Comparison of ENCODE assay signal across 13 cellular contexts in the genomic region with DNA sequence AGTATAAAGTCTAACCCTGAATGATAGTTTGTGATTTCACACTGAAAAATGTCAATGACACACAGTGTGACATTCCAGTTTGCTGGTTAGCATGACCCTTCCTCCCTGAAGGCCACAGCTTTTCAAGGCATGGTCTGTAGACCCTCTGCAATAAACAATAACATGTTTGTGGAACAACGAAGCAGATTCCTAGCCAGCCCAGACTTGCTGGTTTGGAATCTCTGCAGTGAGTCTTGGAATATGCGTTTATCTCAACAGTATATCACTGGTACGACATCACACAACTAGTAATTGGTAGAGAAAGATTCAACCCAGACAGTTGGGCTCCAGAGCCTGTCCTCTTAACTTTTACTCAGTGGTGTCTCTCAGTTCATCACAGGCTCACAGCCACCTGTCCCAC.
A peak's percentile ranks its signal among the peaks of the same experiment; 100 is the strongest.
DNase-seq lines count a peak whose midpoint lies in the region; ATAC-seq and TF ChIP-seq lines count a peak whose summit lies in the region.
"Had no signal": no experiment of that assay in that cellular context is flagged by ENCODE, and none has a peak within 500 bp of the region (broad histone marks: within the 10 kb centered on the region; RNA-seq: fewer than 3 reads in every experiment).

No MANE protein-coding gene starts in this region.

- peaks cover 53% of the 10 kb centered on the region for H3K4me1 Mint-ChIP-seq in nephron progenitor cell
- no peaks in the 10 kb centered on the region for H3K4me1 Mint-ChIP-seq in stimulated activated memory B cell treated with anti-CD40 and anti-IgM and Interleukin-4, amounts not matched to agents 10 μg/mL and 1 μg/mL and 100 μg/mL, for 72 hours
- H3K4me1 Mint-ChIP-seq: B cell had no signal

- no peaks in the 10 kb centered on the region for H3K9me3 ChIP-seq in RWPE2 (ENCODE audit: severe bottlenecking)
- H3K9me3 ChIP-seq: HAP-1 had no signal

- H3K27me3 ChIP-seq in RWPE2 (ENCODE audit: insufficient read depth, poor library complexity, severe bottlenecking), result no peaks in the 10 kb centered on the region

- DNase-seq in RWPE2 (ENCODE audit: low spot score) (no peak), islet precursor cell (peak; percentile 66), nephron progenitor cell (no peak), NCI-H1694 treated with DMSO at 0.1 percent for 48 hours (lab: John Stamatoyannopoulos, UW) (no peak), NCI-H1417 treated with DMSO at 0.1 percent for 48 hours (lab: John Stamatoyannopoulos, UW) (no peak)
- no peak for DNase-seq in activated T-cell treated with anti-CD3 and anti-CD28 coated beads, Interleukin-2, amount 50 U/mL, for 48 hours
- DNase-seq: Calu3; CD4-positive, alpha-beta T cell; DMS 273 treated with DMSO at 0.1 percent for 48 hours; HFFc6 had no signal

- H3K27me3 Mint-ChIP-seq in nephron progenitor cell (ENCODE audit: low read depth, poor library complexity), result peaks cover 7% of the 10 kb centered on the region
- no peaks in the 10 kb centered on the region for H3K27me3 Mint-ChIP-seq in stimulated activated memory B cell treated with anti-CD40 and anti-IgM and Interleukin-4, amounts not matched to agents 10 μg/mL and 1 μg/mL and 100 μg/mL, for 72 hours
- H3K27me3 Mint-ChIP-seq: B cell; CD4-positive, alpha-beta T cell had no signal

- H3K4me3 Mint-ChIP-seq in nephron progenitor cell, result no peak overlapping the region
- H3K4me3 Mint-ChIP-seq in stimulated activated memory B cell treated with anti-CD40 and anti-IgM and Interleukin-4, amounts not matched to agents 10 μg/mL and 1 μg/mL and 100 μg/mL, for 72 hours, result no peak overlapping the region
- H3K4me3 Mint-ChIP-seq: B cell; CD4-positive, alpha-beta T cell; HFFc6 had no signal

- no peak for TF ChIP-seq CTCF in RWPE2 (IDR thresholded peaks at IDR 0.05; ENCODE audit: poor library complexity, severe bottlenecking)
- no peak for TF ChIP-seq CTCF in nephron progenitor cell (IDR thresholded peaks at IDR 0.05)

- H3K4me3 ChIP-seq in RWPE2 (ENCODE audit: severe bottlenecking), result no peak overlapping the region
- H3K4me3 ChIP-seq: HAP-1 had no signal

- peaks cover 12% of the 10 kb centered on the region for H3K9me3 Mint-ChIP-seq in nephron progenitor cell
- H3K9me3 Mint-ChIP-seq in stimulated activated memory B cell treated with anti-CD40 and anti-IgM and Interleukin-4, amounts not matched to agents 10 μg/mL and 1 μg/mL and 100 μg/mL, for 72 hours, result peaks cover 3% of the 10 kb centered on the region
- H3K9me3 Mint-ChIP-seq: CD4-positive, alpha-beta T cell had no signal

- no peak overlapping the region for H3K27ac ChIP-seq in RWPE2 (ENCODE audit: poor library complexity, severe bottlenecking)

- peak overlapping the region; percentile 75 for H3K27ac Mint-ChIP-seq in nephron progenitor cell
- H3K27ac Mint-ChIP-seq in stimulated activated memory B cell treated with anti-CD40 and anti-IgM and Interleukin-4, amounts not matched to agents 10 μg/mL and 1 μg/mL and 100 μg/mL, for 72 hours, result no peak overlapping the region
- H3K27ac Mint-ChIP-seq: B cell; CD4-positive, alpha-beta T cell; HFFc6 had no signal

- ATAC-seq in RWPE2 (ENCODE audit: low read depth), result peak; percentile 36; the same call in 1 of the 3 replicates
- no peak for ATAC-seq in stimulated activated memory B cell treated with anti-CD40 and anti-IgM and Interleukin-4, amounts not matched to agents 10 μg/mL and 1 μg/mL and 100 μg/mL, for 72 hours

- no peaks in the 10 kb centered on the region for H3K36me3 ChIP-seq in RWPE2 (ENCODE audit: low read depth)
- H3K36me3 ChIP-seq: HAP-1 had no signal

- no peaks in the 10 kb centered on the region for H3K4me1 ChIP-seq in RWPE2 (ENCODE audit: insufficient read depth, poor library complexity, severe bottlenecking)
- H3K4me1 ChIP-seq: HAP-1 had no signal

- H3K36me3 Mint-ChIP-seq in nephron progenitor cell (ENCODE audit: low read depth), result peaks cover 9% of the 10 kb centered on the region
- peaks cover 7% of the 10 kb centered on the region for H3K36me3 Mint-ChIP-seq in stimulated activated memory B cell treated with anti-CD40 and anti-IgM and Interleukin-4, amounts not matched to agents 10 μg/mL and 1 μg/mL and 100 μg/mL, for 72 hours
